ENCODE assay signal across 26 cellular contexts in genomic region chr12:97927991-97928390, GRCh38.
"Had no signal": no experiment of that assay in that cellular context is flagged by ENCODE, and none has a peak within 500 bp of the region (broad histone marks: within the 10 kb centered on the region; RNA-seq: fewer than 3 reads in every experiment).

No MANE protein-coding gene starts in this region.

- H3K27ac ChIP-seq: breast epithelium, SK-N-MC had no signal

- H3K36me3 ChIP-seq: breast epithelium had no signal

- H3K27me3 ChIP-seq: breast epithelium had no signal

- H3K4me3 ChIP-seq: breast epithelium, SK-N-MC had no signal

- H3K9me3 ChIP-seq: breast epithelium had no signal

- H3K4me1 Mint-ChIP-seq: activated B cell treated with CpG ODN at 0.5 μM for 24 hours; activated CD4-positive, alpha-beta T cell treated with anti-CD3 and anti-CD28 coated beads, Interleukin-2, amount 10 ng/mL, durations not matched to agents 7 days and 5 days; activated T-helper 17 cell treated with anti-CD3 and anti-CD28 coated beads, Interleukin-2, amount 50 U/mL, for 72 hours; T-cell had no signal

- DNase-seq: activated B cell treated with CpG ODN at 0.5 μM for 24 hours; activated CD4-positive, alpha-beta memory T cell treated with anti-CD3 and anti-CD28 coated beads for 36 hours; activated CD4-positive, alpha-beta T cell treated with anti-CD3 and anti-CD28 coated beads, Interleukin-2, amount 10 ng/mL, durations not matched to agents 7 days and 5 days; activated CD8-positive, alpha-beta memory T cell treated with anti-CD3 and anti-CD28 coated beads for 24 hours; activated gamma-delta T cell; activated naive CD4-positive, alpha-beta T cell treated with anti-CD3 and anti-CD28 coated beads for 36 hours; activated T-cell treated with anti-CD3 and anti-CD28 coated beads, Interleukin-2, amount 50 U/mL, for 4 hours; anterior cingulate cortex; caudate nucleus; Karpas-422; NCI-H1048; NCI-H146; NCI-H345; NCI-H510A treated with DMSO at 0.1 percent for 48 hours; NK-92 treated with Interleukin-12 subunit alpha and Interleukin-12 subunit beta, amount 100 ng/mL, for 24 hours; OCI-M1; RPMI8226; T-cell; T-helper 2 cell; T1000 had no signal

- H3K36me3 Mint-ChIP-seq: activated CD4-positive, alpha-beta memory T cell treated with anti-CD3 and anti-CD28 coated beads for 36 hours; activated naive CD8-positive, alpha-beta T cell; T-cell had no signal

- H3K4me3 Mint-ChIP-seq: activated B cell treated with CpG ODN at 0.5 μM for 24 hours; activated CD4-positive, alpha-beta memory T cell treated with anti-CD3 and anti-CD28 coated beads for 36 hours; activated CD4-positive, alpha-beta T cell treated with anti-CD3 and anti-CD28 coated beads, Interleukin-2, amount 10 ng/mL, durations not matched to agents 7 days and 5 days; activated naive CD4-positive, alpha-beta T cell treated with anti-CD3 and anti-CD28 coated beads for 36 hours; activated naive CD8-positive, alpha-beta T cell; activated T-cell treated with anti-CD3 and anti-CD28 coated beads, Interleukin-2, amount 50 U/mL, for 4 hours; activated T-helper 17 cell treated with anti-CD3 and anti-CD28 coated beads, Interleukin-2, amount 50 U/mL, for 72 hours; T-cell had no signal

- ATAC-seq: activated T-cell treated with anti-CD3 and anti-CD28 coated beads, Interleukin-2, amount 50 U/mL, for 4 hours; activated T-helper 17 cell treated with anti-CD3 and anti-CD28 coated beads, Interleukin-2, amount 50 U/mL, for 72 hours; Panc1; Right ventricle myocardium inferior; T-cell had no signal

- H3K27ac Mint-ChIP-seq: activated B cell treated with CpG ODN at 0.5 μM for 24 hours; activated CD4-positive, alpha-beta memory T cell treated with anti-CD3 and anti-CD28 coated beads for 36 hours; activated CD4-positive, alpha-beta T cell treated with anti-CD3 and anti-CD28 coated beads, Interleukin-2, amount 10 ng/mL, durations not matched to agents 7 days and 5 days; activated naive CD4-positive, alpha-beta T cell treated with anti-CD3 and anti-CD28 coated beads for 36 hours; activated naive CD8-positive, alpha-beta T cell; activated T-helper 17 cell treated with anti-CD3 and anti-CD28 coated beads, Interleukin-2, amount 50 U/mL, for 72 hours; T-cell had no signal

- H3K4me1 ChIP-seq: breast epithelium had no signal

- H3K9me3 Mint-ChIP-seq: activated CD4-positive, alpha-beta memory T cell treated with anti-CD3 and anti-CD28 coated beads for 36 hours; activated CD4-positive, alpha-beta T cell treated with anti-CD3 and anti-CD28 coated beads, Interleukin-2, amount 10 ng/mL, durations not matched to agents 7 days and 5 days; activated naive CD4-positive, alpha-beta T cell treated with anti-CD3 and anti-CD28 coated beads for 36 hours; activated T-cell treated with anti-CD3 and anti-CD28 coated beads, Interleukin-2, amount 50 U/mL, for 4 hours; activated T-helper 17 cell treated with anti-CD3 and anti-CD28 coated beads, Interleukin-2, amount 50 U/mL, for 72 hours had no signal

- H3K27me3 Mint-ChIP-seq: activated B cell treated with CpG ODN at 0.5 μM for 24 hours; activated CD4-positive, alpha-beta memory T cell treated with anti-CD3 and anti-CD28 coated beads for 36 hours; activated CD4-positive, alpha-beta T cell treated with anti-CD3 and anti-CD28 coated beads, Interleukin-2, amount 10 ng/mL, durations not matched to agents 7 days and 5 days; activated naive CD8-positive, alpha-beta T cell; activated T-helper 17 cell treated with anti-CD3 and anti-CD28 coated beads, Interleukin-2, amount 50 U/mL, for 72 hours; T-cell had no signal
